Comparison of ENCODE assay signal across 26 cellular contexts in the genomic region with DNA sequence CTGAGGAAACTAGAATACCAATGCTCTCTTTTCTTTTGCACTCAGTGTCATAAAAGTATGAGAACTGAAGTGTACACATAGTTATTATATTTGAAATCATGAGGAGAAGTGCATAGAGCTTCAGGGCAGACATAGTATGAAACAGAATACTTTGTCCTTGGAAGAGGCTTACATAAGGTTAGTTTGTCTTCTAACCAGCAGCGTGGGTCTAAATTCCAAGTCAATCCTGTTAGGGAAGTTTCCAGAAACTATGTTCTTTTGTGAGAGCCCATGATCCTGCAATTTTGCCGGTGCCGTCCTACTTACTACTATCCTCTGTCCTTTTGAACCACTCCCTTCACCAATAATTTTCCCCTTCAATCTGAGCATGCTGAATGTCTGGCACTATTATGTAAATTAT.
"Had no signal": no experiment of that assay in that cellular context is flagged by ENCODE, and none has a peak within 500 bp of the region (broad histone marks: within the 10 kb centered on the region; RNA-seq: fewer than 3 reads in every experiment).

No MANE protein-coding gene starts in this region.

- ATAC-seq: stimulated activated effector memory CD8-positive, alpha-beta T cell treated with anti-CD3 and anti-CD28 coated beads, Interleukin-12 subunit alpha, Interleukin-12 subunit beta, amount 100 ng/mL, for 72 hours; stimulated activated memory B cell treated with anti-CD40 and anti-IgM and Interleukin-4, amounts not matched to agents 10 μg/mL and 1 μg/mL and 100 μg/mL, for 72 hours; stimulated activated naive B cell treated with anti-CD40 and anti-IgM and Interleukin-4, amounts not matched to agents 10 μg/mL and 1 μg/mL and 100 μg/mL, for 72 hours; stimulated activated naive CD8-positive, alpha-beta T cell treated with anti-CD3 and anti-CD28 coated beads, Interleukin-15, amount 100 ng/mL, for 72 hours; stimulated activated naive CD8-positive, alpha-beta T cell treated with anti-CD3 and anti-CD28 coated beads, Interleukin-15, Interleukin-2, amounts not matched to agents 100 U/mL and 50 U/mL, for 24 hours; upper lobe of right lung had no signal

- H3K27me3 ChIP-seq: stomach, suprapubic skin, testis, thyroid gland, tibial artery, tibial nerve, transverse colon, upper lobe of left lung, upper lobe of right lung, uterus, vagina had no signal

- DNase-seq: stimulated activated CD4-positive, alpha-beta T cell treated with anti-CD3 and anti-CD28 coated beads, Interleukin-2, amount 100 ng/mL, for 48 hours; stimulated activated CD4-positive, alpha-beta T cell treated with anti-CD3 and anti-CD28 coated beads, Interleukin-4, amount 100 ng/mL, for 1 hour; stimulated activated CD4-positive, alpha-beta T cell treated with anti-CD3 and anti-CD28 coated beads, Interleukin-4, amount 100 ng/mL, for 24 hours; stimulated activated CD4-positive, alpha-beta T cell treated with anti-CD3 and anti-CD28 coated beads, Interleukin-4, amount 100 ng/mL, for 4 hours; stimulated activated CD8-positive, alpha-beta memory T cell treated with anti-CD3 and anti-CD28 coated beads, Interleukin-4, amount 100 ng/mL, for 48 hours; stimulated activated naive B cell treated with anti-CD40 and anti-IgM and Interleukin-4, amounts not matched to agents 10 μg/mL and 1 μg/mL and 100 μg/mL, for 72 hours; stimulated activated naive CD4-positive, alpha-beta T cell; stimulated activated naive CD4-positive, alpha-beta T cell treated with Interleukin-2 at 50 U/mL for 16 hours; stimulated activated naive CD8-positive, alpha-beta T cell treated with anti-CD3 and anti-CD28 coated beads, Interleukin-15, amount 100 ng/mL, for 72 hours; stimulated activated naive CD8-positive, alpha-beta T cell treated with anti-CD3 and anti-CD28 coated beads, Interleukin-15, Interleukin-2, amounts not matched to agents 100 U/mL and 50 U/mL, for 24 hours; stomach; substantia nigra; testis; thyroid gland; tibial artery; transverse colon; upper lobe of left lung; upper lobe of right lung; uterus had no signal

- H3K9me3 ChIP-seq: suprapubic skin, testis, thoracic aorta, thyroid gland, tibial artery, transverse colon, upper lobe of left lung, upper lobe of right lung, uterus, vagina had no signal

- H3K36me3 ChIP-seq: stomach, suprapubic skin, thoracic aorta, thyroid gland, tibial artery, tibial nerve, transverse colon, upper lobe of left lung, upper lobe of right lung, uterus, vagina had no signal

- FAIRE-seq: urothelium cell line had no signal

- H3K4me1 ChIP-seq: stomach, suprapubic skin, testis, thyroid gland, tibial artery, tibial nerve, transverse colon, upper lobe of left lung, upper lobe of right lung, uterus, vagina had no signal

- H3K4me3 ChIP-seq: stomach, suprapubic skin, testis, thoracic aorta, thyroid gland, tibial artery, tibial nerve, transverse colon, upper lobe of left lung, upper lobe of right lung, uterus, vagina had no signal

- H3K27ac ChIP-seq: stomach, suprapubic skin, testis, thoracic aorta, thyroid gland, tibial artery, tibial nerve, transverse colon, upper lobe of left lung, upper lobe of right lung, uterus, vagina had no signal
